In the genomic region with DNA sequence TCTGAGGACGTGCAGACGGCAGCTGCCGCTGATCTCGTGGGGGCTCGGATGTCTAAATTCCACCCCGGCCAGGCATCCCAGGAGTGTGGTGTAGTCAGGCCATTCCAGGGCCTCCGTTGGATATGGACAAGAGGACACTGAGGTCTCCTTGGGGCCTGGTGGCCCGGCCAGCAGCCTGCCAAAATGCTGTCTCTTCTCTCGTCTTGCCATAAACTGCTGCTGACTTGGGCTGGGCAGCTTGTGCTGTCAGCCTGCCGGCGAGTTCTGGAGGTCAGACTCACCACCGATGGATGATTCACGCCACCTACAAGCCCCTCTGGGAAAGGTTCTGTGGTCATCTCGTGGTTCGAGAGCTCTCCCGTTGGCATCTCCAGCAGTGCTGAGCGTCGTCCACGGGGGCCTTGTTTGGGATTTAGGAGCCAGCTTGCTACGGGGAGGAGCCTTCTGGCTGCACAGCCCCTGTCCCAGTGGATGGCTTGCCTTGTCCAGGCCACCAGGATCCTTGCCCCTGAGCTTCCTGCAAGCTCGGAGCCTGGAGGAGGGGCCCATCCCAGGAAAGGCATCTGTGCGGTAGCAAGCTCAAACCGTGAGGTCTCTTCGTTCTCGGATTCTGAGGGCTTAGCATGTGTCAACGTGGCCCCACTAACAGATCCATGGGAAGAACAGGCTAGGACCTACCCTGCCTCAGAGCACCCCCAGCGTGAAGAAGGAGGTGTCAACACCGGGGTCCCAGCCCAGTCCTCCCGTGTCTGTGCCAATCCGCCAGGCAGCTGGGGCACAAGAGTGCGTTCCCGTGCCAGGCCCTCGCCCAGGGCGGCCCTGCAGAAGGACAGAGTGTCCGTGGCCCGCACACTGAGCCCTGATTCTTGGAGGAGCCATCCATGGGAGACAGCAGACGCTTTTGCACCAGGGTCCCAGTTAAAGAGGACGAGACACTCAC, we compare ENCODE assay signal across 13 cellular contexts.
"Had no signal": no experiment of that assay in that cellular context is flagged by ENCODE, and none has a peak within 500 bp of the region (broad histone marks: within the 10 kb centered on the region; RNA-seq: fewer than 3 reads in every experiment).

No MANE protein-coding gene starts in this region.

- H3K4me1 Mint-ChIP-seq: central memory CD8-positive, alpha-beta T cell; stimulated activated effector memory CD8-positive, alpha-beta T cell treated with anti-CD3 and anti-CD28 coated beads, Interleukin-12 subunit alpha, Interleukin-12 subunit beta, amount 100 ng/mL, for 72 hours had no signal

- H3K27ac Mint-ChIP-seq: activated CD4-positive, alpha-beta memory T cell treated with anti-CD3 and anti-CD28 coated beads for 36 hours; nephron; stimulated activated effector memory CD8-positive, alpha-beta T cell treated with anti-CD3 and anti-CD28 coated beads, Interleukin-12 subunit alpha, Interleukin-12 subunit beta, amount 100 ng/mL, for 72 hours had no signal

- H3K4me3 ChIP-seq: body of pancreas, pancreas, SJSA1, smooth muscle cell had no signal

- H3K4me2 ChIP-seq: smooth muscle cell had no signal

- H3K9me3 Mint-ChIP-seq: stimulated activated effector memory CD8-positive, alpha-beta T cell treated with anti-CD3 and anti-CD28 coated beads, Interleukin-12 subunit alpha, Interleukin-12 subunit beta, amount 100 ng/mL, for 72 hours had no signal

- DNase-seq: activated CD4-positive, alpha-beta memory T cell treated with anti-CD3 and anti-CD28 coated beads for 36 hours; activated T-cell treated with anti-CD3 and anti-CD28 coated beads, Interleukin-2, amount 50 U/mL, for 4 hours; body of pancreas; hypothalamus; mammary epithelial cell; SW 1271; trophoblast cell had no signal

- H3K36me3 Mint-ChIP-seq: activated CD4-positive, alpha-beta memory T cell treated with anti-CD3 and anti-CD28 coated beads for 36 hours; stimulated activated effector memory CD8-positive, alpha-beta T cell treated with anti-CD3 and anti-CD28 coated beads, Interleukin-12 subunit alpha, Interleukin-12 subunit beta, amount 100 ng/mL, for 72 hours had no signal

- H3K9me3 ChIP-seq: body of pancreas, pancreas, SJSA1 had no signal

- H3K36me3 ChIP-seq: pancreas had no signal

- H3K27me3 ChIP-seq: body of pancreas, pancreas, SJSA1 had no signal

- H3K4me1 ChIP-seq: pancreas, SJSA1 had no signal

- H3K27ac ChIP-seq: body of pancreas, pancreas, SJSA1 had no signal

- ATAC-seq: activated T-cell treated with anti-CD3 and anti-CD28 coated beads, Interleukin-2, amount 50 U/mL, for 4 hours; body of pancreas; pancreas; stimulated activated effector memory CD8-positive, alpha-beta T cell treated with anti-CD3 and anti-CD28 coated beads, Interleukin-12 subunit alpha, Interleukin-12 subunit beta, amount 100 ng/mL, for 72 hours had no signal

- H3K4me3 Mint-ChIP-seq: activated CD4-positive, alpha-beta memory T cell treated with anti-CD3 and anti-CD28 coated beads for 36 hours; activated T-cell treated with anti-CD3 and anti-CD28 coated beads, Interleukin-2, amount 50 U/mL, for 4 hours; central memory CD8-positive, alpha-beta T cell; nephron; stimulated activated effector memory CD8-positive, alpha-beta T cell treated with anti-CD3 and anti-CD28 coated beads, Interleukin-12 subunit alpha, Interleukin-12 subunit beta, amount 100 ng/mL, for 72 hours had no signal
